Comparison of ENCODE assay signal across 36 cellular contexts in genomic region chr13:24107955-24108614, GRCh38. TPM values are rescaled to one million over a fixed set of nuclear protein-coding genes. Genes with fewer than 3 reads are reported as not detected.
DNase-seq lines count a peak whose midpoint lies in the region; ATAC-seq, FAIRE-seq and TF ChIP-seq lines count a peak whose summit lies in the region.
"Had no signal": no experiment of that assay in that cellular context is flagged by ENCODE, and none has a peak within 500 bp of the region (broad histone marks: within the 10 kb centered on the region; RNA-seq: fewer than 3 reads in every experiment).

No MANE protein-coding gene starts in this region.

- H3K9me3 ChIP-seq in pancreas = no peaks in the 10 kb centered on the region
- H3K9me3 ChIP-seq: Caco-2, left lung, psoas muscle had no signal

- H3K36me3 ChIP-seq in pancreas = no peaks in the 10 kb centered on the region
- H3K36me3 ChIP-seq: left lung had no signal

- H3K4me1 ChIP-seq in pancreas = peaks cover 10 to 26% (median 25%) of the 10 kb centered on the region in 3 donors
- H3K4me1 ChIP-seq: Caco-2, left lung, psoas muscle had no signal

- peak; percentile 6 for DNase-seq in EH (ENCODE audit: low read depth)
- peak; percentile 20 for DNase-seq in NCI-H82 treated with DMSO at 0.1 percent for 48 hours (lab: John Stamatoyannopoulos, UW; ENCODE audit: unreplicated experiment)
- DNase-seq in epithelial cell of esophagus (ENCODE audit: low read depth) = peak; percentile 13
- DNase-seq in pancreas = no peak
- DNase-seq in activated T-cell treated with anti-CD3 and anti-CD28 coated beads, Interleukin-2, amount 50 U/mL, for 48 hours = no peak
- no peak for DNase-seq in activated CD4-positive, alpha-beta T cell treated with anti-CD3 and anti-CD28 coated beads for 4 hours
- DNase-seq in activated CD4-positive, CD25-positive, alpha-beta regulatory T cell (lab: John Stamatoyannopoulos, UW) = no peak
- no peak for DNase-seq in iPS-NIHi7 (ENCODE audit: extremely low spot score)
- DNase-seq: activated CD4-positive, alpha-beta memory T cell treated with anti-CD3 and anti-CD28 coated beads, Interleukin-2, amount 10 ng/mL, durations not matched to agents 7 days and 5 days; activated CD4-positive, alpha-beta T cell treated with anti-CD3 and anti-CD28 coated beads for 1 hour; activated CD8-positive, alpha-beta memory T cell treated with anti-CD3 and anti-CD28 coated beads, Interleukin-2, amount 50 U/mL, for 4 hours; activated naive CD4-positive, alpha-beta T cell treated with anti-CD3 and anti-CD28 coated beads, Interleukin-2, amount 10 ng/mL, durations not matched to agents 7 days and 5 days; amniotic stem cell; Caco-2; DMS53; effector CD4-positive, alpha-beta T cell; GDM1; glutamatergic neuron; HFFc6; islet precursor cell; left lung; naive B cell; NCI-H1417 treated with DMSO at 0.1 percent for 48 hours; NCI-H226; NCI-H526 treated with DMSO at 0.1 percent for 48 hours; psoas muscle; Right ventricle myocardium superior; stimulated activated CD4-positive, alpha-beta T cell treated with anti-CD3 and anti-CD28 coated beads, Interleukin-15, amount 100 ng/mL, for 24 hours; T-helper 2 cell; trophoblast cell had no signal

- TF ChIP-seq CTCF in epithelial cell of esophagus (IDR thresholded peaks at IDR 0.05; ENCODE audit: insufficient read depth, low read depth, low read length, missing control alignments) = no peak
- TF ChIP-seq CTCF in pancreas (IDR thresholded peaks at IDR 0.05) = no peak

- H3K4me3 ChIP-seq in epithelial cell of esophagus (ENCODE audit: low read length) (no peak overlapping the region), pancreas (no peak overlapping the region)
- H3K4me3 ChIP-seq: left lung, psoas muscle had no signal

- ATAC-seq in pancreas = peak in 3 of 4 donors; percentile 4 to 15 (median 11)
- ATAC-seq: activated T-helper 17 cell treated with anti-CD3 and anti-CD28 coated beads, Interleukin-2, amount 50 U/mL, for 72 hours; left lung; Panc1; psoas muscle; stimulated activated effector memory CD8-positive, alpha-beta T cell treated with anti-CD3 and anti-CD28 coated beads, Interleukin-12 subunit alpha, Interleukin-12 subunit beta, amount 100 ng/mL, for 72 hours had no signal

- H3K27ac ChIP-seq in pancreas = peak overlapping the region in 3 of 4 donors; percentile 11 to 77 (median 73)
- H3K27ac ChIP-seq: epithelial cell of prostate, HL-60, left lung, psoas muscle had no signal

- WGBS in pancreas, 2 donors = 40 to 45% methylated on average over 16 of the region's 16 CpGs

- no peak for FAIRE-seq in pancreas (lab: Jason Lieb, UNC)
- FAIRE-seq: bronchial epithelial cell had no signal

- no peaks in the 10 kb centered on the region for H3K27me3 ChIP-seq in pancreas
- H3K27me3 ChIP-seq: left lung had no signal

- intact Hi-C loops in pancreas (cut with DNase I) = no loop called here

RNA-seq across cellular contexts. Expression of gene SPATA13, which starts 52.4 kb away (rescaled TPM):
- total RNA-seq in pancreas = 10 to 100 TPM; 38.1 to 65.7 (median 53.9) TPM
- 10 to 100 TPM; 46.0 to 71.2 TPM for polyA plus RNA-seq in pancreas

Comparison
In these comparisons a context has a peak if more than half of its experiments do, and no peak if none do; other contexts are left out.
1. DNase-seq: peak in EH (single experiment), NCI-H82 treated with DMSO at 0.1 percent for 48 hours (single experiment) and epithelial cell of esophagus (single experiment); none in pancreas (0 of 6), activated T-cell treated with anti-CD3 and anti-CD28 coated beads, Interleukin-2, amount 50 U/mL, for 48 hours (0 of 2), activated CD4-positive, alpha-beta T cell treated with anti-CD3 and anti-CD28 coated beads for 4 hours (0 of 2), activated CD4-positive, CD25-positive, alpha-beta regulatory T cell (0 of 4) and iPS-NIHi7 (single experiment).